ENCODE assay signal across 36 cellular contexts in the genomic region with DNA sequence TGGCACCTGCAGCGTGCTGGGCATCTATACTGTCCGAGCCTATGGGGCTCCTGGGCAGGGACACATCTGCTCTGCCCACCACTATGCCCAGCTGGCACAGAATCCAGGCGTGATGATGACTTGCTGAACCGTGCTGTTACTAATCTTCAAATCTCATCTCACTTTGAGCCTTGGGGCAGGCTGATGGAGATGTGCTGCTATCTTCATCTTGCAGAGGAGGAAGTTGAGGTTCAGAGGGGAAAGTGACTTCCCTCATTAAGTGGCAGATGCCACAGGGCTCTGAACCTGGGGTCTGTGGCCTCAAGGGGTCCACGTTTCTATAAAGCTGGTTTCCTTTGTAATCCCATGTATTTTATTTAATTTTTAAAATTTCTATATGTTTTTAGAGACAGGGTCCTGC. TPM values are rescaled to one million over a fixed set of nuclear protein-coding genes. Genes with fewer than 3 reads are reported as not detected.
A peak's percentile ranks its signal among the peaks of the same experiment; 100 is the strongest.
DNase-seq lines count a peak whose midpoint lies in the region; ATAC-seq and TF ChIP-seq lines count a peak whose summit lies in the region.
"Had no signal": no experiment of that assay in that cellular context is flagged by ENCODE, and none has a peak within 500 bp of the region (broad histone marks: within the 10 kb centered on the region; RNA-seq: fewer than 3 reads in every experiment).

No MANE protein-coding gene starts in this region.

- no peak overlapping the region for H3K4me3 Mint-ChIP-seq in activated CD8-positive, alpha-beta T cell treated with anti-CD3 and anti-CD28 coated beads, Interleukin-2, amount 10 ng/mL, durations not matched to agents 7 days and 5 days
- H3K4me3 Mint-ChIP-seq in activated CD8-positive, alpha-beta T cell treated with anti-CD3 and anti-CD28 coated beads for 36 hours: no peak overlapping the region
- H3K4me3 Mint-ChIP-seq in nephron progenitor cell: no peak overlapping the region
- H3K4me3 Mint-ChIP-seq: activated T-helper 17 cell treated with anti-CD3 and anti-CD28 coated beads, Interleukin-2, amount 50 U/mL, for 72 hours had no signal

- H3K27ac Mint-ChIP-seq in activated CD8-positive, alpha-beta T cell treated with anti-CD3 and anti-CD28 coated beads, Interleukin-2, amount 10 ng/mL, durations not matched to agents 7 days and 5 days: peak overlapping the region; percentile 77
- H3K27ac Mint-ChIP-seq in activated CD8-positive, alpha-beta T cell treated with anti-CD3 and anti-CD28 coated beads for 36 hours: no peak overlapping the region
- H3K27ac Mint-ChIP-seq in nephron progenitor cell: peak overlapping the region; percentile 42
- H3K27ac Mint-ChIP-seq: activated T-helper 17 cell treated with anti-CD3 and anti-CD28 coated beads, Interleukin-2, amount 50 U/mL, for 72 hours had no signal

- intact Hi-C loops in activated CD8-positive, alpha-beta T cell treated with anti-CD3 and anti-CD28 coated beads for 36 hours (cut with micrococcal nuclease): no loop called here

- H3K4me1 Mint-ChIP-seq in activated CD8-positive, alpha-beta T cell treated with anti-CD3 and anti-CD28 coated beads, Interleukin-2, amount 10 ng/mL, durations not matched to agents 7 days and 5 days (ENCODE audit: low read depth): peaks cover 21% of the 10 kb centered on the region
- H3K4me1 Mint-ChIP-seq in activated CD8-positive, alpha-beta T cell treated with anti-CD3 and anti-CD28 coated beads for 36 hours (ENCODE audit: low read depth): peaks cover 2% of the 10 kb centered on the region
- peaks cover 5% of the 10 kb centered on the region for H3K4me1 Mint-ChIP-seq in nephron progenitor cell
- H3K4me1 Mint-ChIP-seq: activated T-helper 17 cell treated with anti-CD3 and anti-CD28 coated beads, Interleukin-2, amount 50 U/mL, for 72 hours had no signal

- H3K27ac ChIP-seq in KOPT-K1 (ENCODE audit: low read depth, low read length, poor library complexity, severe bottlenecking): peak overlapping the region; percentile 54
- H3K27ac ChIP-seq in RWPE1: peak overlapping the region; percentile 74
- H3K27ac ChIP-seq: A549, breast epithelium, esophagus muscularis mucosa, heart left ventricle, PC-9, psoas muscle, sigmoid colon, tibial nerve had no signal

- no peak for DNase-seq in activated CD8-positive, alpha-beta T cell treated with anti-CD3 and anti-CD28 coated beads, Interleukin-2, amount 10 ng/mL, durations not matched to agents 7 days and 5 days
- DNase-seq in activated CD8-positive, alpha-beta T cell treated with anti-CD3 and anti-CD28 coated beads for 36 hours: no peak
- no peak for DNase-seq in RWPE1 (ENCODE audit: low spot score)
- DNase-seq in nephron progenitor cell: no peak
- DNase-seq in GOT3 (lab: John Stamatoyannopoulos, UW): no peak
- DNase-seq in amygdala (lab: John Stamatoyannopoulos, UW): no peak
- DNase-seq: activated CD4-positive, alpha-beta T cell treated with anti-CD3 and anti-CD28 coated beads, Interleukin-2, amount 50 U/mL, for 48 hours; activated CD8-positive, alpha-beta memory T cell treated with anti-CD3 and anti-CD28 coated beads, Interleukin-2, amount 50 U/mL, for 48 hours; activated naive CD4-positive, alpha-beta T cell treated with anti-CD3 and anti-CD28 coated beads, Interleukin-2, amount 50 U/mL, for 16 hours; anterior cingulate cortex; dorsolateral prefrontal cortex; EL; foreskin fibroblast; heart left ventricle; NCI-H1105; NCI-H187; NCI-H510A treated with DMSO at 0.1 percent for 48 hours; PC-9; psoas muscle; sigmoid colon; stimulated activated CD4-positive, alpha-beta T cell treated with anti-CD3 and anti-CD28 coated beads, Interleukin-12 subunit alpha, Interleukin-12 subunit beta, amount 100 ng/mL, for 4 hours; stimulated activated CD4-positive, alpha-beta T cell treated with anti-CD3 and anti-CD28 coated beads, Interleukin-4, amount 100 ng/mL, for 24 hours; T1000 had no signal

- peaks cover 3% of the 10 kb centered on the region for H3K36me3 Mint-ChIP-seq in activated CD8-positive, alpha-beta T cell treated with anti-CD3 and anti-CD28 coated beads, Interleukin-2, amount 10 ng/mL, durations not matched to agents 7 days and 5 days (ENCODE audit: low read depth)
- H3K36me3 Mint-ChIP-seq in activated CD8-positive, alpha-beta T cell treated with anti-CD3 and anti-CD28 coated beads for 36 hours (ENCODE audit: low read depth): peaks cover 2% of the 10 kb centered on the region
- H3K36me3 Mint-ChIP-seq in nephron progenitor cell (ENCODE audit: low read depth): no peaks in the 10 kb centered on the region

- H3K36me3 ChIP-seq in KOPT-K1 (ENCODE audit: insufficient read depth, low read length): no peaks in the 10 kb centered on the region; the same call in 1 of the 2 replicates
- H3K36me3 ChIP-seq: breast epithelium had no signal

- no peaks in the 10 kb centered on the region for H3K9me3 Mint-ChIP-seq in activated CD8-positive, alpha-beta T cell treated with anti-CD3 and anti-CD28 coated beads, Interleukin-2, amount 10 ng/mL, durations not matched to agents 7 days and 5 days (ENCODE audit: insufficient read depth)
- no peaks in the 10 kb centered on the region for H3K9me3 Mint-ChIP-seq in activated CD8-positive, alpha-beta T cell treated with anti-CD3 and anti-CD28 coated beads for 36 hours
- no peaks in the 10 kb centered on the region for H3K9me3 Mint-ChIP-seq in nephron progenitor cell
- H3K9me3 Mint-ChIP-seq: activated T-helper 17 cell treated with anti-CD3 and anti-CD28 coated beads, Interleukin-2, amount 50 U/mL, for 72 hours had no signal

- CTCF ChIA-PET in activated CD8-positive, alpha-beta T cell treated with anti-CD3 and anti-CD28 coated beads, Interleukin-2, amount 10 ng/mL, durations not matched to agents 7 days and 5 days (lab: Charles Lee): no interaction called here
- CTCF ChIA-PET in activated CD8-positive, alpha-beta T cell treated with anti-CD3 and anti-CD28 coated beads for 36 hours (lab: Charles Lee): no interaction called here
- CTCF ChIA-PET in RWPE1 (lab: Yijun Ruan, JAX): no interaction called here

- TF ChIP-seq POLR2A in GM18505 (IDR thresholded peaks at IDR 0.05; ENCODE audit: borderline replicate concordance, extremely low read depth, insufficient read depth, insufficient read length): no peak

- POLR2A ChIA-PET in activated CD8-positive, alpha-beta T cell treated with anti-CD3 and anti-CD28 coated beads, Interleukin-2, amount 10 ng/mL, durations not matched to agents 7 days and 5 days (lab: Charles Lee): interaction anchor here (0.6 kb wide), 1 partner anchor 130 kb away, joined by 3 read pairs; no protein-coding TSS in a partner anchor
- POLR2A ChIA-PET in activated CD8-positive, alpha-beta T cell treated with anti-CD3 and anti-CD28 coated beads for 36 hours (lab: Charles Lee): interaction anchor here (0.7 kb wide), 1 partner anchor 209 kb away, joined by 4 read pairs; no protein-coding TSS in a partner anchor
- POLR2A ChIA-PET in RWPE1 (lab: Yijun Ruan, JAX; ENCODE audit: low non-redundant PET): no interaction called here

- no peaks in the 10 kb centered on the region for H3K27me3 Mint-ChIP-seq in activated CD8-positive, alpha-beta T cell treated with anti-CD3 and anti-CD28 coated beads, Interleukin-2, amount 10 ng/mL, durations not matched to agents 7 days and 5 days (ENCODE audit: low read depth)
- H3K27me3 Mint-ChIP-seq in activated CD8-positive, alpha-beta T cell treated with anti-CD3 and anti-CD28 coated beads for 36 hours: no peaks in the 10 kb centered on the region
- H3K27me3 Mint-ChIP-seq in nephron progenitor cell (ENCODE audit: low read depth, poor library complexity): no peaks in the 10 kb centered on the region
- H3K27me3 Mint-ChIP-seq: activated T-helper 17 cell treated with anti-CD3 and anti-CD28 coated beads, Interleukin-2, amount 50 U/mL, for 72 hours had no signal

- no peak for TF ChIP-seq CTCF in activated CD8-positive, alpha-beta T cell treated with anti-CD3 and anti-CD28 coated beads for 36 hours (IDR thresholded peaks at IDR 0.05)
- TF ChIP-seq CTCF in RWPE1 (conservative IDR thresholded peaks at IDR 0.05; ENCODE audit: low read depth) (no peak), nephron progenitor cell (IDR thresholded peaks at IDR 0.05) (no peak)

- no peak for ATAC-seq in activated CD8-positive, alpha-beta T cell treated with anti-CD3 and anti-CD28 coated beads, Interleukin-2, amount 10 ng/mL, durations not matched to agents 7 days and 5 days
- ATAC-seq in activated CD8-positive, alpha-beta T cell treated with anti-CD3 and anti-CD28 coated beads for 36 hours: no peak
- ATAC-seq in GM18505 (IDR thresholded peaks at IDR 0.05; ENCODE audit: unreplicated experiment): no peak
- ATAC-seq: A549; activated CD4-positive, CD25-positive, alpha-beta regulatory T cell treated with anti-CD3 and anti-CD28 coated beads, Interleukin-2, amount 50 U/mL, for 24 hours; activated T-helper 17 cell treated with anti-CD3 and anti-CD28 coated beads, Interleukin-2, amount 50 U/mL, for 72 hours; GM12878; heart left ventricle; psoas muscle; Right ventricle myocardium inferior had no signal

- H3K9me3 ChIP-seq in KOPT-K1 (ENCODE audit: insufficient read depth, low read length, poor library complexity, severe bottlenecking): no peaks in the 10 kb centered on the region
- H3K9me3 ChIP-seq: A549, breast epithelium, esophagus muscularis mucosa, heart left ventricle, psoas muscle, sigmoid colon, tibial nerve had no signal

RNA-seq across cellular contexts. Expression of a gene that starts 4.7 kb away (rescaled TPM):
- 10 to 100 TPM; 14.1 to 17.0 TPM for total RNA-seq in activated CD8-positive, alpha-beta T cell treated with anti-CD3 and anti-CD28 coated beads, Interleukin-2, amount 10 ng/mL, durations not matched to agents 7 days and 5 days
- total RNA-seq in activated CD8-positive, alpha-beta T cell treated with anti-CD3 and anti-CD28 coated beads for 36 hours: 1 to 10 TPM; 5.4 to 6.7 TPM

RNA-seq across cellular contexts. Expression of a gene that starts 14.4 kb away (rescaled TPM):
- 1 to 10 TPM; 1.3 to 2.4 TPM for total RNA-seq in activated CD8-positive, alpha-beta T cell treated with anti-CD3 and anti-CD28 coated beads, Interleukin-2, amount 10 ng/mL, durations not matched to agents 7 days and 5 days
- 1 to 10 TPM; 1.3 to 1.4 TPM for total RNA-seq in activated CD8-positive, alpha-beta T cell treated with anti-CD3 and anti-CD28 coated beads for 36 hours

RNA-seq across cellular contexts. Expression of a gene that starts 50.5 kb away (rescaled TPM):
- not detected for total RNA-seq in activated CD8-positive, alpha-beta T cell treated with anti-CD3 and anti-CD28 coated beads, Interleukin-2, amount 10 ng/mL, durations not matched to agents 7 days and 5 days
- total RNA-seq in activated CD8-positive, alpha-beta T cell treated with anti-CD3 and anti-CD28 coated beads for 36 hours: not detected
- total RNA-seq: activated T-helper 17 cell treated with anti-CD3 and anti-CD28 coated beads, Interleukin-2, amount 50 U/mL, for 72 hours; breast epithelium; chondrocyte; esophagus muscularis mucosa; GM12878; heart left ventricle; kidney epithelial cell; lower leg skin; PC-9; Right ventricle myocardium inferior; sigmoid colon had no signal

RNA-seq across cellular contexts. Expression of a gene that starts 52.0 kb away (rescaled TPM):
- 1 to 10 TPM; 1.4 to 2.5 TPM for total RNA-seq in activated CD8-positive, alpha-beta T cell treated with anti-CD3 and anti-CD28 coated beads, Interleukin-2, amount 10 ng/mL, durations not matched to agents 7 days and 5 days
- 1 to 10 TPM; 2.5 to 2.9 TPM for total RNA-seq in activated CD8-positive, alpha-beta T cell treated with anti-CD3 and anti-CD28 coated beads for 36 hours

RNA-seq across cellular contexts. Expression of a gene that starts 56.4 kb away (rescaled TPM):
- total RNA-seq in activated CD8-positive, alpha-beta T cell treated with anti-CD3 and anti-CD28 coated beads, Interleukin-2, amount 10 ng/mL, durations not matched to agents 7 days and 5 days: 10 to 100 TPM; 23.6 to 25.7 TPM
- 10 to 100 TPM; 35.3 to 36.7 TPM for total RNA-seq in activated CD8-positive, alpha-beta T cell treated with anti-CD3 and anti-CD28 coated beads for 36 hours
